Comparison of ENCODE assay signal across 8 cellular contexts in genomic region chr19:47514151-47514868, GRCh38. TPM values are rescaled to one million over a fixed set of nuclear protein-coding genes. Genes with fewer than 3 reads are reported as not detected.
DNase-seq lines count a peak whose midpoint lies in the region; ATAC-seq and TF ChIP-seq lines count a peak whose summit lies in the region.

No MANE protein-coding gene starts in this region.

- H3K27ac ChIP-seq in HUES6 (ENCODE audit: low read depth, low read length): peak overlapping the region; percentile 54; the same call in 1 of the 2 replicates
- H3K27ac ChIP-seq in brain microvascular endothelial cell: peak overlapping the region; percentile 91
- H3K27ac ChIP-seq in mesodermal cell (ENCODE audit: low read depth, low read length, severe bottlenecking): peak overlapping the region; percentile 93

- H3K9ac ChIP-seq in HUES6 (ENCODE audit: low read length): peak overlapping the region; percentile 93

- intact Hi-C loops in sciatic nerve (cut with DNase I): no loop called here

- H3K4me3 ChIP-seq in GM12875 (ENCODE audit: low read depth, low read length) (peak overlapping the region; percentile 87), HUES6 (ENCODE audit: low read depth, low read length) (peak overlapping the region; percentile 87), brain microvascular endothelial cell (ENCODE audit: low read depth, low read length) (peak overlapping the region; percentile 100), mesodermal cell (ENCODE audit: extremely low read depth, insufficient read depth, low read length, poor library complexity, severe bottlenecking) (peak overlapping the region; percentile 98)

- TF ChIP-seq CTCF in GM12875 (IDR thresholded peaks at IDR 0.05; ENCODE audit: borderline replicate concordance, insufficient read depth, low read depth, low read length) (no peak), brain microvascular endothelial cell (IDR thresholded peaks at IDR 0.05; ENCODE audit: low read depth, low read length, missing control alignments) (no peak)

- no peaks in the 10 kb centered on the region for H3K27me3 ChIP-seq in HUES6 (ENCODE audit: control insufficient read depth, insufficient read depth, low read length)
- no peaks in the 10 kb centered on the region for H3K27me3 ChIP-seq in brain microvascular endothelial cell (replicated peaks)

- H3K36me3 ChIP-seq in HUES6 (ENCODE audit: control insufficient read depth, insufficient read depth, low read length): no peaks in the 10 kb centered on the region
- H3K36me3 ChIP-seq in brain microvascular endothelial cell (replicated peaks): peaks cover 3% of the 10 kb centered on the region
- H3K36me3 ChIP-seq in mesodermal cell (ENCODE audit: control insufficient read depth, insufficient read depth, low read length): peaks cover 10% of the 10 kb centered on the region

- DNase-seq in brain microvascular endothelial cell: no peak
- no peak for DNase-seq in sciatic nerve (ENCODE audit: low spot score)
- DNase-seq in SIG-M5 treated with dmso at 0.1 percent for 504 hours (lab: John Stamatoyannopoulos, UW; ENCODE audit: unreplicated experiment): no peak

- 8 to 10% methylated on average over 34 to 36 of the region's 40 CpGs for WGBS in mesodermal cell (ENCODE audit: insufficient coverage in 2 of 2), 2 experiments

- H3K4me1 ChIP-seq in HUES6 (ENCODE audit: control insufficient read depth, insufficient read depth, low read length): no peaks in the 10 kb centered on the region; the same call in 1 of the 2 replicates
- peaks cover 16% of the 10 kb centered on the region for H3K4me1 ChIP-seq in mesodermal cell (ENCODE audit: control insufficient read depth, insufficient read depth, low read length, poor library complexity, severe bottlenecking)

- H3K9me3 ChIP-seq in HUES6 (ENCODE audit: control insufficient read depth, insufficient read depth, low read depth, low read length): no peaks in the 10 kb centered on the region
- H3K9me3 ChIP-seq in mesodermal cell (ENCODE audit: control insufficient read depth, low read length): no peaks in the 10 kb centered on the region

- ATAC-seq in sciatic nerve (no peak), HG02938 (IDR thresholded peaks at IDR 0.05; ENCODE audit: unreplicated experiment) (no peak), GM19023 (IDR thresholded peaks at IDR 0.05; ENCODE audit: unreplicated experiment) (no peak)

- in situ Hi-C loops in brain microvascular endothelial cell (cut with HindIII; ENCODE audit: low pct_ligation_motif_present, low sequenced_read_pairs): no loop called here

RNA-seq across cellular contexts. Expression of gene NAPA, which starts 0.6 kb away (rescaled TPM):
- polyA plus RNA-seq in mesodermal cell (2013, experiment 1 of 2): 69.1 TPM
- polyA plus RNA-seq in mesodermal cell (2013, experiment 2 of 2): 50.5 TPM
- total RNA-seq in sciatic nerve: 91.7 TPM

RNA-seq across cellular contexts. Expression of gene KPTN, which starts 30.3 kb away (rescaled TPM):
- polyA plus RNA-seq in mesodermal cell (2013, experiment 1 of 2): 18.3 TPM
- 12.5 TPM for polyA plus RNA-seq in mesodermal cell (2013, experiment 2 of 2)
- 6.3 TPM for total RNA-seq in sciatic nerve

RNA-seq across cellular contexts. Expression of gene SLC8A2, which starts 42.6 kb away (rescaled TPM):
- 2.1 TPM for polyA plus RNA-seq in mesodermal cell (2013, experiment 1 of 2)
- polyA plus RNA-seq in mesodermal cell (2013, experiment 2 of 2): 2.6 TPM
- total RNA-seq in sciatic nerve: not detected

RNA-seq across cellular contexts. Expression of gene ZNF541, which starts 58.6 kb away (rescaled TPM):
- polyA plus RNA-seq in mesodermal cell (2013, experiment 1 of 2): not detected
- polyA plus RNA-seq in mesodermal cell (2013, experiment 2 of 2): not detected
- 0.71 TPM for total RNA-seq in sciatic nerve
